In genomic region chr16:85378145-85379040, GRCh38 we compare ENCODE assay signal across 26 cellular contexts.
DNase-seq lines count a peak whose midpoint lies in the region; ATAC-seq, FAIRE-seq and TF ChIP-seq lines count a peak whose summit lies in the region.
"Had no signal": no experiment of that assay in that cellular context is flagged by ENCODE, and none has a peak within 500 bp of the region (broad histone marks: within the 10 kb centered on the region; RNA-seq: fewer than 3 reads in every experiment).

No MANE protein-coding gene starts in this region.

- H3K4me3 ChIP-seq in DND-41 (ENCODE audit: low read depth in 1 of 2, low read length in 2 of 2) (no peak overlapping the region), NB4 (ENCODE audit: low read depth, low read length) (no peak overlapping the region), adipocyte (ENCODE audit: low read length) (no peak overlapping the region), sigmoid colon (no peak overlapping the region), PC-9 (no peak overlapping the region), kidney (ENCODE audit: low read length in 2 of 2) (no peak overlapping the region)
- H3K4me3 ChIP-seq: ascending aorta, mucosa of descending colon, stomach, upper lobe of right lung had no signal

- H3K9ac ChIP-seq in DND-41 (ENCODE audit: low read depth, low read length) (no peak overlapping the region), adipocyte (ENCODE audit: low read length) (peak overlapping the region; percentile 0), kidney (ENCODE audit: low read length in 2 of 2) (no peak overlapping the region)

- H3K36me3 ChIP-seq in DND-41 (ENCODE audit: insufficient read depth, low read length) (no peaks in the 10 kb centered on the region), adipocyte (ENCODE audit: control insufficient read depth, insufficient read depth, low read length, severe bottlenecking) (no peaks in the 10 kb centered on the region), sigmoid colon (no peaks in the 10 kb centered on the region), PC-9 (ENCODE audit: low read depth) (no peaks in the 10 kb centered on the region), kidney (ENCODE audit: control insufficient read depth in 1 of 2, insufficient read depth in 2 of 2, low read length in 2 of 2) (no peaks in the 10 kb centered on the region)
- H3K36me3 ChIP-seq: ascending aorta, stomach, upper lobe of right lung had no signal

- CTCF ChIA-PET in PC-9 (lab: Charles Lee), result no interaction called here

- no peak for DNase-seq in DND-41
- peak; percentile 69 for DNase-seq in NB4 (ENCODE audit: low read depth)
- DNase-seq in adipocyte (ENCODE audit: low read depth), result no peak
- peak; percentile 69 for DNase-seq in sigmoid colon
- DNase-seq in PC-9, result no peak
- no peak for DNase-seq in GM20000 (ENCODE audit: low spot score)
- no peak for DNase-seq in kidney
- DNase-seq: activated CD4-positive, alpha-beta T cell treated with anti-CD3 and anti-CD28 coated beads for 1 hour; activated CD8-positive, alpha-beta T cell treated with anti-CD3 and anti-CD28 coated beads, Interleukin-2, amount 10 ng/mL, durations not matched to agents 7 days and 5 days; Calu3; islet precursor cell; NCI-H1048; NCI-H1694 treated with DMSO at 0.1 percent for 48 hours; NCI-H2171; NCI-H510A treated with DMSO at 0.1 percent for 48 hours; NK-92 treated with Interleukin-12 subunit alpha and Interleukin-12 subunit beta, amount 100 ng/mL, for 24 hours; stimulated activated CD4-positive, alpha-beta T cell treated with anti-CD3 and anti-CD28 coated beads, Interleukin-1b, Interleukin-23, amount 100 ng/mL, for 48 hours; stomach; T-cell; upper lobe of right lung had no signal

- no TSS peak for BruUV-seq in PC-9 (replicated peaks; lab: Mats Ljungman, UMichigan)

- TF ChIP-seq POLR2A in NB4 (IDR thresholded peaks at IDR 0.05; ENCODE audit: extremely low read depth, insufficient read length) (no peak), sigmoid colon (IDR thresholded peaks at IDR 0.05) (no peak)

- peaks cover 8% of the 10 kb centered on the region; the same call in 1 of the 2 replicates for H3F3A ChIP-seq in PC-9 (ENCODE audit: insufficient read depth, low read depth)

- POLR2A ChIA-PET in PC-9 (lab: Charles Lee; ENCODE audit: unreplicated experiment), result no interaction called here

- intact Hi-C loops in sigmoid colon (cut with DNase I), result no loop called here
- intact Hi-C loops in PC-9 (cut with micrococcal nuclease; ENCODE audit: unreplicated experiment), result no loop called here
- intact Hi-C loops in kidney (cut with DNase I), result no loop called here

- no peak for TF ChIP-seq CTCF in DND-41 (IDR thresholded peaks at IDR 0.05; ENCODE audit: borderline replicate concordance, extremely low read depth, low read length, poor library complexity, severe bottlenecking)
- TF ChIP-seq CTCF in NB4 (IDR thresholded peaks at IDR 0.05; ENCODE audit: low read depth, low read length), result no peak
- no peak for TF ChIP-seq CTCF in sigmoid colon (IDR thresholded peaks at IDR 0.05)
- TF ChIP-seq CTCF in PC-9 (conservative IDR thresholded peaks at IDR 0.05), result no peak
- no peak for TF ChIP-seq CTCF in GM20000 (IDR thresholded peaks at IDR 0.05; ENCODE audit: extremely low read depth, missing control alignments)
- TF ChIP-seq CTCF in kidney (IDR thresholded peaks at IDR 0.05; ENCODE audit: borderline replicate concordance, extremely low read depth, insufficient read depth), result no peak

- H3K79me2 ChIP-seq in DND-41 (ENCODE audit: insufficient read depth, low read length), result no peaks in the 10 kb centered on the region
- H3K79me2 ChIP-seq in PC-9 (ENCODE audit: low read depth), result no peaks in the 10 kb centered on the region

- H3K9me2 ChIP-seq in PC-9 (ENCODE audit: insufficient read depth), result no peaks in the 10 kb centered on the region

- no peaks in the 10 kb centered on the region for H3K9me3 ChIP-seq in DND-41 (ENCODE audit: insufficient read depth, low read length, severe bottlenecking)
- H3K9me3 ChIP-seq in adipocyte (ENCODE audit: control insufficient read depth, low read length), result no peaks in the 10 kb centered on the region
- no peaks in the 10 kb centered on the region for H3K9me3 ChIP-seq in sigmoid colon
- no peaks in the 10 kb centered on the region for H3K9me3 ChIP-seq in PC-9 (ENCODE audit: insufficient read depth, low read depth)
- H3K9me3 ChIP-seq in kidney (ENCODE audit: control insufficient read depth in 1 of 2, low read length in 2 of 2), result no peaks in the 10 kb centered on the region
- H3K9me3 ChIP-seq: ascending aorta, mucosa of descending colon, stomach, upper lobe of right lung had no signal

- 73 to 89% methylated on average over 16 of the region's 16 CpGs for WGBS in sigmoid colon, 2 donors

- H3K4me2 ChIP-seq in DND-41 (ENCODE audit: insufficient read depth, low read length), result no peak overlapping the region
- no peak overlapping the region for H3K4me2 ChIP-seq in PC-9

- H3K27ac ChIP-seq in DND-41 (ENCODE audit: low read length) (no peak overlapping the region), sigmoid colon (peak overlapping the region in 3 of 4 donors; percentile 79 to 93 (median 82)), PC-9 (no peak overlapping the region), kidney (ENCODE audit: low read depth in 2 of 2, low read length in 2 of 2) (no peak overlapping the region)
- H3K27ac ChIP-seq: upper lobe of right lung had no signal

- ATAC-seq in DND-41 (ENCODE audit: insufficient read depth, low read depth), result peak; percentile 32; the same call in 1 of the 3 replicates
- no peak for ATAC-seq in HG02970 (IDR thresholded peaks at IDR 0.05; ENCODE audit: low FRiP score, unreplicated experiment)
- ATAC-seq: activated CD8-positive, alpha-beta T cell treated with anti-CD3 and anti-CD28 coated beads, Interleukin-2, amount 10 ng/mL, durations not matched to agents 7 days and 5 days; natural killer cell treated with Interleukin-12 subunit alpha and Interleukin-12 subunit beta and Interleukin-15 and Interleukin-18, amount 100 ng/mL, for 72 hours; T-cell; upper lobe of right lung had no signal

- H2AFZ ChIP-seq in DND-41 (ENCODE audit: low read depth, low read length) (no peak overlapping the region), PC-9 (no peak overlapping the region)

- H4K20me1 ChIP-seq in DND-41 (ENCODE audit: insufficient read depth, low read length) (no peaks in the 10 kb centered on the region; the same call in 1 of the 2 replicates), PC-9 (ENCODE audit: insufficient read depth) (no peaks in the 10 kb centered on the region)

- H3K27me3 ChIP-seq in DND-41 (ENCODE audit: insufficient read depth, low read length, poor library complexity) (no peaks in the 10 kb centered on the region), adipocyte (replicated peaks; ENCODE audit: control insufficient read depth, insufficient read depth, low read length) (no peaks in the 10 kb centered on the region), sigmoid colon (no peaks in the 10 kb centered on the region), PC-9 (ENCODE audit: insufficient read depth, low read depth) (no peaks in the 10 kb centered on the region)
- H3K27me3 ChIP-seq: ascending aorta, stomach, upper lobe of right lung had no signal

- no peak for TF ChIP-seq EP300 in sigmoid colon (IDR thresholded peaks at IDR 0.05)

- H3K4me1 ChIP-seq in DND-41 (ENCODE audit: insufficient read depth, low read length) (peaks cover 3% of the 10 kb centered on the region; the same call in 1 of the 2 replicates), adipocyte (ENCODE audit: control insufficient read depth, insufficient read depth, low read length) (peaks cover 75% of the 10 kb centered on the region), sigmoid colon (peaks cover 0 to 91% (median 81%) of the 10 kb centered on the region in 4 donors), PC-9 (replicated peaks; ENCODE audit: insufficient read depth) (peaks cover under 1% of the 10 kb centered on the region; the same call in 1 of the 2 replicates), kidney (ENCODE audit: control insufficient read depth in 1 of 2, insufficient read depth in 1 of 2, low read depth in 1 of 2, low read length in 2 of 2) (peaks cover 8 to 18% of the 10 kb centered on the region in 2 donors)

- no peak for FAIRE-seq in kidney (lab: Jason Lieb, UNC)
- FAIRE-seq: GM12891, small intestine had no signal

Comparison
In these comparisons a context has a peak if more than half of its experiments do, and no peak if none do; other contexts are left out.
1. DNase-seq: peak in NB4 (single experiment) and sigmoid colon (single experiment); none in DND-41 (single experiment), adipocyte (single experiment), PC-9 (0 of 2), GM20000 (single experiment) and kidney (single experiment).
2. H3K27ac ChIP-seq: peak in sigmoid colon (3 of 4); none in DND-41 (single experiment), PC-9 (single experiment) and kidney (0 of 2).